Comparison of ENCODE assay signal across 24 cellular contexts in genomic region chr4:182766851-182767250, GRCh38.
"Had no signal": no experiment of that assay in that cellular context is flagged by ENCODE, and none has a peak within 500 bp of the region (broad histone marks: within the 10 kb centered on the region; RNA-seq: fewer than 3 reads in every experiment).

No MANE protein-coding gene starts in this region.

- H3K4me2 ChIP-seq: smooth muscle cell had no signal

- H3K4me3 ChIP-seq: dorsolateral prefrontal cortex, esophagus muscularis mucosa, gastroesophageal sphincter, lower lobe of right lung, pancreas, right atrium auricular region, smooth muscle cell, thoracic aorta, tibial nerve, upper lobe of right lung, uterus had no signal

- H3K9me3 ChIP-seq: esophagus muscularis mucosa, gastroesophageal sphincter, lower lobe of right lung, neutrophil, pancreas, right atrium auricular region, thoracic aorta, tibial nerve, upper lobe of right lung, uterus had no signal

- H3K4me3 Mint-ChIP-seq: natural killer cell; neural crest cell; stimulated activated naive B cell treated with anti-CD40 and anti-IgM and Interleukin-4, amounts not matched to agents 10 μg/mL and 1 μg/mL and 100 μg/mL, for 72 hours; stimulated activated naive CD8-positive, alpha-beta T cell treated with anti-CD3 and anti-CD28 coated beads, Interleukin-15, Interleukin-2, amounts not matched to agents 100 ng/mL and 50 ng/mL, for 24 hours had no signal

- H3K36me3 ChIP-seq: esophagus muscularis mucosa, gastroesophageal sphincter, lower lobe of right lung, neutrophil, pancreas, right atrium auricular region, thoracic aorta, tibial nerve, upper lobe of right lung, uterus had no signal

- H3K9me3 Mint-ChIP-seq: natural killer cell; neural crest cell; stimulated activated naive B cell treated with anti-CD40 and anti-IgM and Interleukin-4, amounts not matched to agents 10 μg/mL and 1 μg/mL and 100 μg/mL, for 72 hours; stimulated activated naive CD8-positive, alpha-beta T cell treated with anti-CD3 and anti-CD28 coated beads, Interleukin-15, Interleukin-2, amounts not matched to agents 100 ng/mL and 50 ng/mL, for 24 hours had no signal

- H3K27me3 Mint-ChIP-seq: stimulated activated naive CD8-positive, alpha-beta T cell treated with anti-CD3 and anti-CD28 coated beads, Interleukin-15, Interleukin-2, amounts not matched to agents 100 ng/mL and 50 ng/mL, for 24 hours had no signal

- H3K4me1 ChIP-seq: esophagus muscularis mucosa, foreskin keratinocyte, gastroesophageal sphincter, lower lobe of right lung, pancreas, upper lobe of right lung, uterus had no signal

- H3K36me3 Mint-ChIP-seq: natural killer cell; stimulated activated naive B cell treated with anti-CD40 and anti-IgM and Interleukin-4, amounts not matched to agents 10 μg/mL and 1 μg/mL and 100 μg/mL, for 72 hours had no signal

- FAIRE-seq: colon, endothelial cell of umbilical vein, keratinocyte, pancreas had no signal

- H3K27ac Mint-ChIP-seq: natural killer cell; stimulated activated naive B cell treated with anti-CD40 and anti-IgM and Interleukin-4, amounts not matched to agents 10 μg/mL and 1 μg/mL and 100 μg/mL, for 72 hours; stimulated activated naive CD8-positive, alpha-beta T cell treated with anti-CD3 and anti-CD28 coated beads, Interleukin-15, Interleukin-2, amounts not matched to agents 100 ng/mL and 50 ng/mL, for 24 hours had no signal

- H3K27ac ChIP-seq: dorsolateral prefrontal cortex, esophagus muscularis mucosa, foreskin keratinocyte, gastroesophageal sphincter, lower lobe of right lung, neutrophil, pancreas, right atrium auricular region, thoracic aorta, tibial nerve, upper lobe of right lung, uterus had no signal

- ATAC-seq: foreskin keratinocyte; gastroesophageal sphincter; left ventricle myocardium superior; lower lobe of right lung; natural killer cell; pancreas; sciatic nerve; stimulated activated naive B cell treated with anti-CD40 and anti-IgM and Interleukin-4, amounts not matched to agents 10 μg/mL and 1 μg/mL and 100 μg/mL, for 72 hours; upper lobe of right lung had no signal

- H3K4me1 Mint-ChIP-seq: natural killer cell; stimulated activated naive B cell treated with anti-CD40 and anti-IgM and Interleukin-4, amounts not matched to agents 10 μg/mL and 1 μg/mL and 100 μg/mL, for 72 hours had no signal

- DNase-seq: dorsolateral prefrontal cortex; effector CD8-positive, alpha-beta T cell; foreskin keratinocyte; left ventricle myocardium superior; lower lobe of right lung; natural killer cell; pancreas; stimulated activated CD4-positive, alpha-beta T cell treated with anti-CD3 and anti-CD28 coated beads, Interleukin-4, amount 100 ng/mL, for 4 hours; stimulated activated naive B cell treated with anti-CD40 and anti-IgM and Interleukin-4, amounts not matched to agents 10 μg/mL and 1 μg/mL and 100 μg/mL, for 72 hours; upper lobe of right lung; uterus had no signal

- H3K27me3 ChIP-seq: esophagus muscularis mucosa, foreskin keratinocyte, gastroesophageal sphincter, neutrophil, pancreas, right atrium auricular region, tibial nerve, upper lobe of right lung, uterus had no signal
